11 cellular contexts compared by ENCODE assay signal in the genomic region with DNA sequence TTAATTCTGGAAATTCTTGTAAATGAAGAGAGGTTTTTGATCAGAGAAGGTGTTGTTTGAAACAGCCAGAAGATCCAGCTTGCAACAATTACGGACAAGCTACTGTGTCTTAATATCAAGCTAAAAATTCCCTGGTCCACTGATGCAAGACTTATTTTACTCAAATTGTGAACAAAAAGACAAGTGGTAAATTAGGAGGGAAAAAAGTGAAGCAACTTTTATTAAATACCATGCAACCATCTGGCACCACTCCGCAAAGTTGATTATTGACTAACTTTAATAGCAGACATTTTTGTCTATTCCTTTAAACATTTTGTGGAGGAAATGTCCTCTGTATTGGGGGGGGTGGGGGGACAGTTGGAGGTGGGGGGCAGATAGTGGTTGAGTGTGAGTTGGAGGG. TPM values are rescaled to one million over a fixed set of nuclear protein-coding genes. Genes with fewer than 3 reads are reported as not detected.
A peak's percentile ranks its signal among the peaks of the same experiment; 100 is the strongest.
DNase-seq lines count a peak whose midpoint lies in the region; ATAC-seq and TF ChIP-seq lines count a peak whose summit lies in the region.
"Had no signal": no experiment of that assay in that cellular context is flagged by ENCODE, and none has a peak within 500 bp of the region (broad histone marks: within the 10 kb centered on the region; RNA-seq: fewer than 3 reads in every experiment).

No MANE protein-coding gene starts in this region.

- H3K9ac ChIP-seq in subcutaneous abdominal adipose tissue (ENCODE audit: low read length in 5 of 5), result no peak overlapping the region
- H3K9ac ChIP-seq: BLaER1 treated with 17β-estradiol and CSF1 and Interleukin-3, amounts not matched to agents 10 nM and 100 nM; GM23248 had no signal

- H3K27ac Mint-ChIP-seq in GM23338, result no peak overlapping the region
- H3K27ac Mint-ChIP-seq: CD4-positive, CD25-positive, alpha-beta regulatory T cell; H9 had no signal

- H4K20me1 ChIP-seq in GM23338 (replicated peaks; ENCODE audit: insufficient read depth), result no peaks in the 10 kb centered on the region
- H4K20me1 ChIP-seq: BLaER1 treated with 17β-estradiol and CSF1 and Interleukin-3, amounts not matched to agents 10 nM and 100 nM had no signal

- no peaks in the 10 kb centered on the region; the same call in 1 of the 2 replicates for H3K4me1 ChIP-seq in GM23338 (ENCODE audit: insufficient read depth)
- H3K4me1 ChIP-seq in RWPE2 (ENCODE audit: insufficient read depth, poor library complexity, severe bottlenecking), result peaks cover 21% of the 10 kb centered on the region
- peaks cover 2 to 54% (median 32%) of the 10 kb centered on the region in 5 donors for H3K4me1 ChIP-seq in subcutaneous abdominal adipose tissue (ENCODE audit: control insufficient read depth in 5 of 5, insufficient read depth in 5 of 5, low read length in 5 of 5)
- H3K4me1 ChIP-seq: BLaER1 treated with 17β-estradiol and CSF1 and Interleukin-3, amounts not matched to agents 10 nM and 100 nM had no signal

- DNase-seq in GM23338 (ENCODE audit: low spot score) (no peak), RWPE2 (ENCODE audit: low spot score) (no peak), DMS79 (lab: John Stamatoyannopoulos, UW) (no peak)
- DNase-seq: CD4-positive, CD25-positive, alpha-beta regulatory T cell; GM23248; H9 had no signal

- H3K4me1 Mint-ChIP-seq in GM23338, result no peaks in the 10 kb centered on the region

- H3K36me3 Mint-ChIP-seq in GM23338 (ENCODE audit: low read depth), result no peaks in the 10 kb centered on the region
- H3K36me3 Mint-ChIP-seq: CD4-positive, CD25-positive, alpha-beta regulatory T cell had no signal

- H3K9me3 Mint-ChIP-seq in GM23338, result no peaks in the 10 kb centered on the region
- H3K9me3 Mint-ChIP-seq: CD4-positive, CD25-positive, alpha-beta regulatory T cell; H9 had no signal

- no peak overlapping the region for H3K27ac ChIP-seq in GM23338 (ENCODE audit: low read depth)
- H3K27ac ChIP-seq in RWPE2 (ENCODE audit: poor library complexity, severe bottlenecking), result peak overlapping the region; percentile 96
- peak overlapping the region; percentile 98 for H3K27ac ChIP-seq in subcutaneous abdominal adipose tissue (ENCODE audit: low read depth, low read length)
- H3K27ac ChIP-seq: BLaER1 treated with 17β-estradiol and CSF1 and Interleukin-3, amounts not matched to agents 10 nM and 100 nM had no signal

- H3K4me3 ChIP-seq in GM23338 (no peak overlapping the region), RWPE2 (ENCODE audit: severe bottlenecking) (no peak overlapping the region), subcutaneous abdominal adipose tissue (ENCODE audit: low read depth in 1 of 5, low read length in 5 of 5) (no peak overlapping the region)
- H3K4me3 ChIP-seq: BLaER1 treated with 17β-estradiol and CSF1 and Interleukin-3, amounts not matched to agents 10 nM and 100 nM; GM23248 had no signal

- H3K27me3 Mint-ChIP-seq in GM23338 (ENCODE audit: insufficient read depth, low read depth, poor library complexity), result peaks cover 5% of the 10 kb centered on the region

- H3K9me2 ChIP-seq in GM23338 (ENCODE audit: insufficient read depth), result no peaks in the 10 kb centered on the region

- H3K9me3 ChIP-seq in RWPE2 (ENCODE audit: severe bottlenecking) (no peaks in the 10 kb centered on the region), subcutaneous abdominal adipose tissue (ENCODE audit: control insufficient read depth in 5 of 5, low read length in 5 of 5) (no peaks in the 10 kb centered on the region)

- H3K4me2 ChIP-seq in GM23338, result no peak overlapping the region
- H3K4me2 ChIP-seq: BLaER1 treated with 17β-estradiol and CSF1 and Interleukin-3, amounts not matched to agents 10 nM and 100 nM had no signal

- no peaks in the 10 kb centered on the region for H3K36me3 ChIP-seq in GM23338 (ENCODE audit: insufficient read depth)
- H3K36me3 ChIP-seq in RWPE2 (ENCODE audit: low read depth), result no peaks in the 10 kb centered on the region
- no peaks in the 10 kb centered on the region for H3K36me3 ChIP-seq in subcutaneous abdominal adipose tissue (ENCODE audit: control insufficient read depth in 5 of 5, insufficient read depth in 5 of 5, low read length in 5 of 5)
- H3K36me3 ChIP-seq: BLaER1 treated with 17β-estradiol and CSF1 and Interleukin-3, amounts not matched to agents 10 nM and 100 nM had no signal

- ATAC-seq in GM23338 (no peak), RWPE2 (ENCODE audit: low read depth) (no peak), HG03520 (IDR thresholded peaks at IDR 0.05; ENCODE audit: unreplicated experiment) (no peak), SK-N-SH treated with all-trans-retinoic acid at 6 μM for 48 hours (no peak)

- H3K27me3 ChIP-seq in GM23338 (ENCODE audit: insufficient read depth) (peaks cover 5% of the 10 kb centered on the region; the same call in 1 of the 2 replicates), RWPE2 (ENCODE audit: insufficient read depth, poor library complexity, severe bottlenecking) (no peaks in the 10 kb centered on the region), subcutaneous abdominal adipose tissue (ENCODE audit: control insufficient read depth in 5 of 5, insufficient read depth in 4 of 5, low read length in 5 of 5) (no peaks in the 10 kb centered on the region)
- H3K27me3 ChIP-seq: BLaER1 treated with 17β-estradiol and CSF1 and Interleukin-3, amounts not matched to agents 10 nM and 100 nM had no signal

- 0 out of 2 replicates have a peak overlapping the region, but pooled peaks have one; percentile 48 for H2AFZ ChIP-seq in GM23338
- H2AFZ ChIP-seq: GM23248 had no signal

- no peaks in the 10 kb centered on the region for H3K79me2 ChIP-seq in GM23338 (replicated peaks; ENCODE audit: insufficient read depth)

- TF ChIP-seq CTCF in GM23338 (conservative IDR thresholded peaks at IDR 0.05; ENCODE audit: low read depth in 2 of 2) (no peak), RWPE2 (IDR thresholded peaks at IDR 0.05; ENCODE audit: poor library complexity, severe bottlenecking) (no peak)

- H3F3A ChIP-seq in GM23338 (replicated peaks; ENCODE audit: low read depth), result no peaks in the 10 kb centered on the region

- no peak overlapping the region for H3K4me3 Mint-ChIP-seq in GM23338
- H3K4me3 Mint-ChIP-seq: CD4-positive, CD25-positive, alpha-beta regulatory T cell; H9 had no signal

TF ChIP-seq in GM23338, 12 proteins besides CTCF, POLR2A, EP300 and RAD21:
- TF ChIP-seq, protein P1, sequence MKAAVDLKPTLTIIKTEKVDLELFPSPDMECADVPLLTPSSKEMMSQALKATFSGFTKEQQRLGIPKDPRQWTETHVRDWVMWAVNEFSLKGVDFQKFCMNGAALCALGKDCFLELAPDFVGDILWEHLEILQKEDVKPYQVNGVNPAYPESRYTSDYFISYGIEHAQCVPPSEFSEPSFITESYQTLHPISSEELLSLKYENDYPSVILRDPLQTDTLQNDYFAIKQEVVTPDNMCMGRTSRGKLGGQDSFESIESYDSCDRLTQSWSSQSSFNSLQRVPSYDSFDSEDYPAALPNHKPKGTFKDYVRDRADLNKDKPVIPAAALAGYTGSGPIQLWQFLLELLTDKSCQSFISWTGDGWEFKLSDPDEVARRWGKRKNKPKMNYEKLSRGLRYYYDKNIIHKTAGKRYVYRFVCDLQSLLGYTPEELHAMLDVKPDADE (IDR thresholded peaks at IDR 0.05), result no peak

TF ChIP-seq in SK-N-SH treated with all-trans-retinoic acid at 6 μM for 48 hours, 23 proteins besides CTCF, POLR2A, EP300 and RAD21:
- TF ChIP-seq, protein P2, sequence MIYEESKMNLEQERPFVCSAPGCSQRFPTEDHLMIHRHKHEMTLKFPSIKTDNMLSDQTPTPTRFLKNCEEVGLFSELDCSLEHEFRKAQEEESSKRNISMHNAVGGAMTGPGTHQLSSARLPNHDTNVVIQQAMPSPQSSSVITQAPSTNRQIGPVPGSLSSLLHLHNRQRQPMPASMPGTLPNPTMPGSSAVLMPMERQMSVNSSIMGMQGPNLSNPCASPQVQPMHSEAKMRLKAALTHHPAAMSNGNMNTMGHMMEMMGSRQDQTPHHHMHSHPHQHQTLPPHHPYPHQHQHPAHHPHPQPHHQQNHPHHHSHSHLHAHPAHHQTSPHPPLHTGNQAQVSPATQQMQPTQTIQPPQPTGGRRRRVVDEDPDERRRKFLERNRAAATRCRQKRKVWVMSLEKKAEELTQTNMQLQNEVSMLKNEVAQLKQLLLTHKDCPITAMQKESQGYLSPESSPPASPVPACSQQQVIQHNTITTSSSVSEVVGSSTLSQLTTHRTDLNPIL (CRISPR knock-in tag; IDR thresholded peaks at IDR 0.05; ENCODE audit: low read depth), result no peak
- TF ChIP-seq ZNF70 (CRISPR knock-in tag; IDR thresholded peaks at IDR 0.05) (no peak), PPARA (CRISPR knock-in tag; IDR thresholded peaks at IDR 0.05; ENCODE audit: borderline replicate concordance) (no peak), ZFP3 (CRISPR knock-in tag; IDR thresholded peaks at IDR 0.05) (no peak), ZC3H10 (CRISPR knock-in tag; IDR thresholded peaks at IDR 0.05) (no peak), ARNTL (CRISPR knock-in tag; IDR thresholded peaks at IDR 0.05; ENCODE audit: borderline replicate concordance, low read depth) (no peak), RARB (CRISPR knock-in tag; IDR thresholded peaks at IDR 0.05) (no peak), ESRRG (CRISPR knock-in tag; IDR thresholded peaks at IDR 0.05) (no peak), ZNF8 (CRISPR knock-in tag; IDR thresholded peaks at IDR 0.05) (no peak)
- TF ChIP-seq, protein P3, sequence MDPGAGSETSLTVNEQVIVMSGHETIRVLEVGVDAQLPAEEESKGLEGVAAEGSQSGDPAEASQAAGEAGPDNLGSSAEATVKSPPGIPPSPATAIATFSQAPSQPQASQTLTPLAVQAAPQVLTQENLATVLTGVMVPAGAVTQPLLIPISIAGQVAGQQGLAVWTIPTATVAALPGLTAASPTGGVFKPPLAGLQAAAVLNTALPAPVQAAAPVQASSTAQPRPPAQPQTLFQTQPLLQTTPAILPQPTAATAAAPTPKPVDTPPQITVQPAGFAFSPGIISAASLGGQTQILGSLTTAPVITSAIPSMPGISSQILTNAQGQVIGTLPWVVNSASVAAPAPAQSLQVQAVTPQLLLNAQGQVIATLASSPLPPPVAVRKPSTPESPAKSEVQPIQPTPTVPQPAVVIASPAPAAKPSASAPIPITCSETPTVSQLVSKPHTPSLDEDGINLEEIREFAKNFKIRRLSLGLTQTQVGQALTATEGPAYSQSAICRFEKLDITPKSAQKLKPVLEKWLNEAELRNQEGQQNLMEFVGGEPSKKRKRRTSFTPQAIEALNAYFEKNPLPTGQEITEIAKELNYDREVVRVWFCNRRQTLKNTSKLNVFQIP (CRISPR knock-in tag; IDR thresholded peaks at IDR 0.05; ENCODE audit: borderline replicate concordance, low read depth), result no peak

RNA-seq across cellular contexts. Expression of a gene that starts 5.1 kb away (rescaled TPM):
- 3.5 and 6.6 TPM in 2 replicates for total RNA-seq in GM23338 (2014; rRNA removed; shearing (Covaris generic))
- 4.2 and 5.4 TPM in 2 replicates for polyA plus RNA-seq in GM23338 (2016; fragmentation: Nextera tagmentation; extraction: Ambion mirVana)
- total RNA-seq: CD4-positive, CD25-positive, alpha-beta regulatory T cell; G401 had no signal
- polyA plus RNA-seq: CD4-positive, CD25-positive, alpha-beta regulatory T cell had no signal

RNA-seq across cellular contexts. Expression of a gene that starts 30.4 kb away (rescaled TPM):
- 16.0 and 22.5 TPM in 2 replicates for total RNA-seq in GM23338 (2014; rRNA removed; shearing (Covaris generic))
- polyA plus RNA-seq in GM23338 (2016; fragmentation: Nextera tagmentation; extraction: Ambion mirVana), result 16.0 and 21.1 TPM in 2 replicates
- total RNA-seq: CD4-positive, CD25-positive, alpha-beta regulatory T cell; G401 had no signal
